ENCODE assay signal across 29 cellular contexts in the genomic region with DNA sequence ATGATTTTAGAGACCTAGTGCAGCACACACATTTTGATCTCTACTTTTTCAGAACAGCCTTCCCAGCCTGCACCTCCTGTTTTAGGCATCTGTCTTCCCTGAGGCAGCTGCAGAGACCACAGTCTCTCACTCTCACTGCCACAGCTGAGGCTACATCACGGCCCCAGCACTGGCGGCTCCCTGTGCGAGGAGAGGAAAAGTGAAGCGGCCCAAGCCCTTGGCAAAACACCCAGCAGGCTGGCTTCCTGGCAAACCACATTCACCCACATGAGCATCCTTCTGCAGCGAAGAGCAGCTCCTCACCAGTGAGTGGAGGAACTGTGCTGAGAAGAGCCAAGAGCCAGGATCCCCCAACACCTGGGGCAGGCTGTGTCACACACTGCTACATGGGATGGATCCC.
"Had no signal": no experiment of that assay in that cellular context is flagged by ENCODE, and none has a peak within 500 bp of the region (broad histone marks: within the 10 kb centered on the region; RNA-seq: fewer than 3 reads in every experiment).

No MANE protein-coding gene starts in this region.

- ATAC-seq: activated naive CD8-positive, alpha-beta T cell treated with anti-CD3 and anti-CD28 coated beads, Interleukin-2, amount 50 U/mL, for 24 hours; activated T-cell treated with anti-CD3 and anti-CD28 coated beads, Interleukin-2, amount 50 U/mL, for 72 hours; activated T-helper 17 cell treated with anti-CD3 and anti-CD28 coated beads, Interleukin-2, amount 50 U/mL, for 72 hours; PC-3 had no signal

- H3K9me3 Mint-ChIP-seq: activated CD4-positive, alpha-beta memory T cell treated with anti-CD3 and anti-CD28 coated beads for 36 hours; activated CD4-positive, alpha-beta T cell treated with anti-CD3 and anti-CD28 coated beads, Interleukin-2, amount 10 ng/mL, durations not matched to agents 24 days and 14 days; activated naive CD8-positive, alpha-beta T cell treated with anti-CD3 and anti-CD28 coated beads, Interleukin-2, amount 50 U/mL, for 24 hours; activated T-cell treated with anti-CD3 and anti-CD28 coated beads, Interleukin-2, amount 50 U/mL, for 72 hours; activated T-helper 17 cell treated with anti-CD3 and anti-CD28 coated beads, Interleukin-2, amount 50 U/mL, for 72 hours; T-helper 1 cell treated with Interleukin-12 subunit alpha and Interleukin-12 subunit beta and Interleukin-4 antibody, amounts not matched to agents 30 μg/mL and 1 μg/mL, for 36 hours; T-helper 2 cell treated with Interferon-gamma antibody and Interleukin-4, amounts not matched to agents 5 μg/mL and 100 μg/mL, for 36 hours had no signal

- H3K27ac Mint-ChIP-seq: activated CD4-positive, alpha-beta memory T cell treated with anti-CD3 and anti-CD28 coated beads for 36 hours; activated CD4-positive, alpha-beta T cell treated with anti-CD3 and anti-CD28 coated beads, Interleukin-2, amount 10 ng/mL, durations not matched to agents 24 days and 14 days; activated naive CD8-positive, alpha-beta T cell; activated naive CD8-positive, alpha-beta T cell treated with anti-CD3 and anti-CD28 coated beads, Interleukin-2, amount 50 U/mL, for 24 hours; activated T-cell treated with anti-CD3 and anti-CD28 coated beads, Interleukin-2, amount 50 U/mL, for 72 hours; activated T-helper 17 cell treated with anti-CD3 and anti-CD28 coated beads, Interleukin-2, amount 50 U/mL, for 72 hours; T-helper 1 cell treated with Interleukin-12 subunit alpha and Interleukin-12 subunit beta and Interleukin-4 antibody, amounts not matched to agents 30 μg/mL and 1 μg/mL, for 36 hours; T-helper 2 cell treated with Interferon-gamma antibody and Interleukin-4, amounts not matched to agents 5 μg/mL and 100 μg/mL, for 36 hours had no signal

- H3K27me3 ChIP-seq: Peyer's patch, SJSA1 had no signal

- H3K27ac ChIP-seq: Peyer's patch, SJSA1 had no signal

- H3K9ac ChIP-seq: SK-N-SH had no signal

- H3K9me3 ChIP-seq: Peyer's patch, SJSA1, SK-N-SH had no signal

- H3K4me2 ChIP-seq: SK-N-SH had no signal

- DNase-seq: activated CD4-positive, alpha-beta memory T cell treated with anti-CD3 and anti-CD28 coated beads for 36 hours; activated CD4-positive, alpha-beta T cell treated with anti-CD3 and anti-CD28 coated beads, Interleukin-2, amount 10 ng/mL, durations not matched to agents 24 days and 14 days; activated CD8-positive, alpha-beta memory T cell treated with anti-CD3 and anti-CD28 coated beads, Interleukin-2, amount 50 U/mL, for 4 hours; activated effector memory CD4-positive, alpha-beta T cell treated with anti-CD3 and anti-CD28 coated beads, Interleukin-2, amount 50 U/mL, for 16 hours; activated naive CD4-positive, alpha-beta T cell treated with Interleukin-2 at 50 U/mL for 16 hours; activated naive CD8-positive, alpha-beta T cell treated with anti-CD3 and anti-CD28 coated beads, Interleukin-2, amount 50 U/mL, for 24 hours; activated T-cell treated with anti-CD3 and anti-CD28 coated beads for 4 hours; activated T-cell treated with anti-CD3 and anti-CD28 coated beads, Interleukin-2, amount 50 U/mL, for 72 hours; central memory CD4-positive, alpha-beta T cell; Kasumi-1; MM.1S; MV-4-11; NCI-H1092; NCI-H1436 treated with DMSO at 0.1 percent for 48 hours; NCI-H1694 treated with DMSO at 0.1 percent for 48 hours; NCI-H2029; NCI-H345; NCI-H524 treated with DMSO at 0.1 percent for 48 hours; PC-3; Peyer's patch; RPMI8226; SHP77 treated with DMSO at 0.1 percent for 48 hours; SK-N-SH had no signal

- H3K4me3 Mint-ChIP-seq: activated CD4-positive, alpha-beta memory T cell treated with anti-CD3 and anti-CD28 coated beads for 36 hours; activated CD4-positive, alpha-beta T cell treated with anti-CD3 and anti-CD28 coated beads, Interleukin-2, amount 10 ng/mL, durations not matched to agents 24 days and 14 days; activated naive CD8-positive, alpha-beta T cell; activated naive CD8-positive, alpha-beta T cell treated with anti-CD3 and anti-CD28 coated beads, Interleukin-2, amount 50 U/mL, for 24 hours; activated T-cell treated with anti-CD3 and anti-CD28 coated beads, Interleukin-2, amount 50 U/mL, for 72 hours; activated T-helper 17 cell treated with anti-CD3 and anti-CD28 coated beads, Interleukin-2, amount 50 U/mL, for 72 hours; brain; T-helper 1 cell treated with Interleukin-12 subunit alpha and Interleukin-12 subunit beta and Interleukin-4 antibody, amounts not matched to agents 30 μg/mL and 1 μg/mL, for 36 hours; T-helper 2 cell treated with Interferon-gamma antibody and Interleukin-4, amounts not matched to agents 5 μg/mL and 100 μg/mL, for 36 hours had no signal

- H3K4me3 ChIP-seq: Peyer's patch, SJSA1 had no signal

- H3K27me3 Mint-ChIP-seq: activated CD4-positive, alpha-beta memory T cell treated with anti-CD3 and anti-CD28 coated beads for 36 hours; activated CD4-positive, alpha-beta T cell treated with anti-CD3 and anti-CD28 coated beads, Interleukin-2, amount 10 ng/mL, durations not matched to agents 24 days and 14 days; activated naive CD8-positive, alpha-beta T cell; activated naive CD8-positive, alpha-beta T cell treated with anti-CD3 and anti-CD28 coated beads, Interleukin-2, amount 50 U/mL, for 24 hours; activated T-helper 17 cell treated with anti-CD3 and anti-CD28 coated beads, Interleukin-2, amount 50 U/mL, for 72 hours; brain had no signal
